Comparison of ENCODE assay signal across 10 cellular contexts in genomic region chr6:133837801-133838349, GRCh38. TPM values are rescaled to one million over a fixed set of nuclear protein-coding genes. Genes with fewer than 3 reads are reported as not detected.
DNase-seq lines count a peak whose midpoint lies in the region; ATAC-seq, FAIRE-seq and TF ChIP-seq lines count a peak whose summit lies in the region.
"Had no signal": no experiment of that assay in that cellular context is flagged by ENCODE, and none has a peak within 500 bp of the region (broad histone marks: within the 10 kb centered on the region; RNA-seq: fewer than 3 reads in every experiment).

No MANE protein-coding gene starts in this region.

- no peaks in the 10 kb centered on the region for H3K36me3 ChIP-seq in pancreas
- no peaks in the 10 kb centered on the region for H3K36me3 ChIP-seq in urinary bladder (ENCODE audit: insufficient read depth)
- H3K36me3 ChIP-seq: BLaER1 had no signal

- peak overlapping the region; percentile 71 to 77 for H3K4me3 Mint-ChIP-seq in activated T-cell treated with anti-CD3 and anti-CD28 coated beads, Interleukin-2, amount 50 U/mL, for 72 hours

- TF ChIP-seq CTCF in fibroblast of the aortic adventitia (IDR thresholded peaks at IDR 0.05; ENCODE audit: insufficient read depth, low read length) (peak; percentile 70), pancreas (IDR thresholded peaks at IDR 0.05) (peak; percentile 75 to 84 (median 80))

- no peaks in the 10 kb centered on the region for H3K27me3 ChIP-seq in pancreas
- H3K27me3 ChIP-seq: BLaER1 had no signal

- no peaks in the 10 kb centered on the region for H3K9me3 Mint-ChIP-seq in activated T-cell treated with anti-CD3 and anti-CD28 coated beads, Interleukin-2, amount 50 U/mL, for 72 hours

- H3K36me3 Mint-ChIP-seq in activated T-cell treated with anti-CD3 and anti-CD28 coated beads, Interleukin-2, amount 50 U/mL, for 72 hours (ENCODE audit: insufficient read depth in 2 of 2): no peaks in the 10 kb centered on the region

- H3K27ac ChIP-seq in pancreas (no peak overlapping the region), urinary bladder (ENCODE audit: low read depth) (no peak overlapping the region)
- H3K27ac ChIP-seq: BLaER1 had no signal

- ATAC-seq in HG03139 (IDR thresholded peaks at IDR 0.05; ENCODE audit: unreplicated experiment): peak; percentile 84
- ATAC-seq in activated T-cell treated with anti-CD3 and anti-CD28 coated beads, Interleukin-2, amount 50 U/mL, for 72 hours (replicated peaks in 1 of 2): peak; percentile 74 to 82
- ATAC-seq in pancreas: peak; percentile 94 to 99 (median 98)

- no peaks in the 10 kb centered on the region for H3K9me3 ChIP-seq in pancreas
- H3K9me3 ChIP-seq: BLaER1 had no signal

- H3K27ac Mint-ChIP-seq in activated T-cell treated with anti-CD3 and anti-CD28 coated beads, Interleukin-2, amount 50 U/mL, for 72 hours: no peak overlapping the region

- no peak for FAIRE-seq in pancreas (lab: Jason Lieb, UNC)

- H3K27me3 Mint-ChIP-seq in activated T-cell treated with anti-CD3 and anti-CD28 coated beads, Interleukin-2, amount 50 U/mL, for 72 hours (ENCODE audit: low read depth): peaks cover 28% of the 10 kb centered on the region

- no peaks in the 10 kb centered on the region for H3K4me1 ChIP-seq in pancreas
- peaks cover 4% of the 10 kb centered on the region for H3K4me1 ChIP-seq in urinary bladder (ENCODE audit: insufficient read depth)
- H3K4me1 ChIP-seq: BLaER1 had no signal

- DNase-seq in NCI-H1092 treated with DMSO at 0.1 percent for 48 hours (lab: John Stamatoyannopoulos, UW) (peak; percentile 2), NCI-H1092 (lab: John Stamatoyannopoulos, UW) (no peak), NOMO-1 treated with DMSO at 0.1 percent for 48 hours (lab: John Stamatoyannopoulos, UW; ENCODE audit: unreplicated experiment) (peak; percentile 15), fibroblast of the aortic adventitia (ENCODE audit: low read depth) (peak; percentile 39), pancreas (peak; percentile 46 to 89 (median 74))
- DNase-seq in activated T-cell treated with anti-CD3 and anti-CD28 coated beads, Interleukin-2, amount 50 U/mL, for 72 hours: peak; percentile 60 to 71

- no peaks in the 10 kb centered on the region for H3K4me1 Mint-ChIP-seq in activated T-cell treated with anti-CD3 and anti-CD28 coated beads, Interleukin-2, amount 50 U/mL, for 72 hours (ENCODE audit: low read depth)

- intact Hi-C loops in pancreas (cut with DNase I): no loop called here

- peak overlapping the region; percentile 53 for H3K4me3 ChIP-seq in fibroblast of the aortic adventitia (ENCODE audit: low read depth, low read length)
- peak overlapping the region; percentile 34 to 43 (median 40) for H3K4me3 ChIP-seq in pancreas
- peak overlapping the region; percentile 14 for H3K4me3 ChIP-seq in urinary bladder (ENCODE audit: low read depth, low read length)
- H3K4me3 ChIP-seq: BLaER1 had no signal

- 5 to 7% methylated on average over 30 of the region's 30 CpGs for WGBS in pancreas, 2 donors
- 37% methylated on average over 30 of the region's 30 CpGs for WGBS in urinary bladder

RNA-seq across cellular contexts. Expression of gene TCF21, which starts 51.0 kb away (rescaled TPM):
- total RNA-seq in activated T-cell treated with anti-CD3 and anti-CD28 coated beads, Interleukin-2, amount 50 U/mL, for 72 hours: not detected
- 2.9 and 5.0 TPM in 2 replicates for total RNA-seq in fibroblast of the aortic adventitia (ENCODE audit: low replicate concordance)
- total RNA-seq in pancreas: 1 to 10 TPM in 1 of 6 donors, under 1 TPM in 5; 0.08 to 2.3 (median 0.63) TPM
- polyA plus RNA-seq in pancreas: under 1 TPM; 0.53 to 0.77 TPM
- total RNA-seq in urinary bladder: 25.3 TPM
- 25.6 TPM for polyA plus RNA-seq in urinary bladder
- total RNA-seq: pulmonary artery endothelial cell had no signal
